In genomic region chr4:138186264-138186663, GRCh38 we compare ENCODE assay signal across 24 cellular contexts. TPM values are rescaled to one million over a fixed set of nuclear protein-coding genes. Genes with fewer than 3 reads are reported as not detected.
A peak's percentile ranks its signal among the peaks of the same experiment; 100 is the strongest.
DNase-seq lines count a peak whose midpoint lies in the region; ATAC-seq and TF ChIP-seq lines count a peak whose summit lies in the region.
"Had no signal": no experiment of that assay in that cellular context is flagged by ENCODE, and none has a peak within 500 bp of the region (broad histone marks: within the 10 kb centered on the region; RNA-seq: fewer than 3 reads in every experiment).

No MANE protein-coding gene starts in this region.

- TF ChIP-seq CTCF in WTC11 (IDR thresholded peaks at IDR 0.05) (no peak), neural progenitor cell (IDR thresholded peaks at IDR 0.05) (no peak)

- no peak for ATAC-seq in WTC11
- ATAC-seq in left ventricle myocardium superior, result peak; percentile 35
- ATAC-seq in HG03354 (IDR thresholded peaks at IDR 0.05; ENCODE audit: poor library complexity, severe bottlenecking, unreplicated experiment), result no peak
- ATAC-seq in GM21528 (IDR thresholded peaks at IDR 0.05; ENCODE audit: low FRiP score, unreplicated experiment), result no peak
- ATAC-seq: HCT116, left colon, T-helper 17 cell had no signal

- H3K9me3 ChIP-seq in neural progenitor cell (ENCODE audit: low read depth), result no peaks in the 10 kb centered on the region
- H3K9me3 ChIP-seq: adrenal gland, testis had no signal

- no peak overlapping the region for H3K4me3 ChIP-seq in neural progenitor cell
- H3K4me3 ChIP-seq: adrenal gland, testis had no signal

- intact Hi-C loops in left ventricle myocardium superior (cut with micrococcal nuclease), result loop anchor here (10.0 kb wide), 1 partner anchor 499 kb away; no protein-coding TSS in a partner anchor

- H3K4me2 ChIP-seq in neural progenitor cell, result no peak overlapping the region

- POLR2A ChIA-PET in HEK293T (lab: Yijun Ruan, JAX), result interaction anchor here (0.6 kb wide), 1 partner anchor 299 kb away, joined by 3 read pairs; no protein-coding TSS in a partner anchor
- POLR2A ChIA-PET in WTC11 (lab: Charles Lee), result no interaction called here

- H3K27ac Mint-ChIP-seq in WTC11, result 0 out of 2 replicates have a peak overlapping the region, but pooled peaks have one; percentile 41
- H3K27ac Mint-ChIP-seq in neural progenitor cell, result peak overlapping the region; percentile 21
- H3K27ac Mint-ChIP-seq: activated CD4-positive, alpha-beta memory T cell treated with anti-CD3 and anti-CD28 coated beads, Interleukin-2, amount 10 ng/mL, durations not matched to agents 7 days and 5 days; activated naive CD4-positive, alpha-beta T cell treated with anti-CD3 and anti-CD28 coated beads for 36 hours; IgD-negative memory B cell; T-helper 17 cell had no signal

- no peaks in the 10 kb centered on the region for H4K20me1 ChIP-seq in neural progenitor cell (ENCODE audit: low read depth)

- H3K9ac ChIP-seq in neural progenitor cell, result no peak overlapping the region

- H3F3A ChIP-seq in neural progenitor cell (ENCODE audit: low read depth), result no peaks in the 10 kb centered on the region

- H3K9me3 Mint-ChIP-seq in WTC11 (no peaks in the 10 kb centered on the region), neural progenitor cell (no peaks in the 10 kb centered on the region)
- H3K9me3 Mint-ChIP-seq: activated CD4-positive, alpha-beta memory T cell treated with anti-CD3 and anti-CD28 coated beads, Interleukin-2, amount 10 ng/mL, durations not matched to agents 7 days and 5 days; activated naive CD4-positive, alpha-beta T cell treated with anti-CD3 and anti-CD28 coated beads for 36 hours; IgD-negative memory B cell had no signal

- H2AFZ ChIP-seq in neural progenitor cell (replicated peaks), result no peak overlapping the region

- H3K4me1 Mint-ChIP-seq in WTC11 (peaks cover 32% of the 10 kb centered on the region), neural progenitor cell (peaks cover 38% of the 10 kb centered on the region)
- H3K4me1 Mint-ChIP-seq: activated CD4-positive, alpha-beta memory T cell treated with anti-CD3 and anti-CD28 coated beads, Interleukin-2, amount 10 ng/mL, durations not matched to agents 7 days and 5 days; T-helper 17 cell had no signal

- H3K27me3 ChIP-seq in neural progenitor cell, result no peaks in the 10 kb centered on the region
- H3K27me3 ChIP-seq: adrenal gland, brain microvascular endothelial cell, testis had no signal

- no peaks in the 10 kb centered on the region for H3K79me2 ChIP-seq in neural progenitor cell (ENCODE audit: low read depth)

- H3K4me3 Mint-ChIP-seq in WTC11 (no peak overlapping the region), neural progenitor cell (peak overlapping the region; percentile 4)
- H3K4me3 Mint-ChIP-seq: activated CD4-positive, alpha-beta memory T cell treated with anti-CD3 and anti-CD28 coated beads, Interleukin-2, amount 10 ng/mL, durations not matched to agents 7 days and 5 days; activated naive CD4-positive, alpha-beta T cell treated with anti-CD3 and anti-CD28 coated beads for 36 hours; IgD-negative memory B cell; T-helper 17 cell had no signal

- CTCF ChIA-PET in HEK293T (lab: Yijun Ruan, JAX), result interaction anchor here (0.9 kb wide), 1 partner anchor 10 kb away, joined by 3 read pairs; no protein-coding TSS in a partner anchor
- CTCF ChIA-PET in WTC11 (lab: Charles Lee), result interaction anchor here (1.0 to 1.5 kb wide), 2 partner anchors 309 to 336 kb away, joined by 3 to 4 read pairs; no protein-coding TSS in a partner anchor

- H3K27me3 Mint-ChIP-seq in WTC11 (ENCODE audit: low read depth) (no peaks in the 10 kb centered on the region), neural progenitor cell (ENCODE audit: insufficient read depth, low read depth) (peaks cover 2% of the 10 kb centered on the region)
- H3K27me3 Mint-ChIP-seq: activated CD4-positive, alpha-beta memory T cell treated with anti-CD3 and anti-CD28 coated beads, Interleukin-2, amount 10 ng/mL, durations not matched to agents 7 days and 5 days; T-helper 17 cell had no signal

- H3K36me3 Mint-ChIP-seq in WTC11 (no peaks in the 10 kb centered on the region), neural progenitor cell (peaks cover 3% of the 10 kb centered on the region)

- H3K27ac ChIP-seq in neural progenitor cell, result no peak overlapping the region
- H3K27ac ChIP-seq: adrenal gland, brain microvascular endothelial cell, C4-2B, epithelial cell of prostate, testis had no signal

- H3K36me3 ChIP-seq in neural progenitor cell, result no peaks in the 10 kb centered on the region
- H3K36me3 ChIP-seq: adrenal gland, brain microvascular endothelial cell had no signal

- H3K4me1 ChIP-seq in neural progenitor cell, result no peaks in the 10 kb centered on the region

- no peak for DNase-seq in HEK293T (ENCODE audit: extremely low spot score)
- DNase-seq in WTC11 (ENCODE audit: low spot score), result no peak
- no peak for DNase-seq in left ventricle myocardium superior
- DNase-seq in neural progenitor cell (ENCODE audit: low spot score), result no peak
- DNase-seq in dermis blood vessel endothelial cell, result no peak
- DNase-seq in NCI-H1694 (lab: John Stamatoyannopoulos, UW), result no peak
- DNase-seq: activated CD4-positive, alpha-beta memory T cell treated with anti-CD3 and anti-CD28 coated beads, Interleukin-2, amount 10 ng/mL, durations not matched to agents 7 days and 5 days; activated naive CD4-positive, alpha-beta T cell treated with anti-CD3 and anti-CD28 coated beads for 36 hours; adrenal gland; brain microvascular endothelial cell; COR-L47; hypothalamus; left colon; NK-92 treated with Interleukin-12 subunit alpha and Interleukin-12 subunit beta, amount 100 ng/mL, for 24 hours; occipital lobe; stimulated activated naive CD4-positive, alpha-beta T cell treated with Interleukin-2 at 50 U/mL for 16 hours; T-helper 17 cell; testis had no signal

TF ChIP-seq in HEK293T, 16 proteins besides CTCF, POLR2A, EP300 and RAD21:
- no peak for TF ChIP-seq ARNT (IDR thresholded peaks at IDR 0.05)
- no peak for TF ChIP-seq LEF1 (IDR thresholded peaks at IDR 0.05; ENCODE audit: borderline replicate concordance)
- TF ChIP-seq PKNOX1 (IDR thresholded peaks at IDR 0.05), result peak; percentile 19; the same call in 1 of the 2 replicates
- no peak for TF ChIP-seq ELF4 (IDR thresholded peaks at IDR 0.05)
- TF ChIP-seq FOXM1 (IDR thresholded peaks at IDR 0.05; ENCODE audit: borderline replicate concordance), result no peak

TF ChIP-seq in WTC11, 78 proteins besides CTCF, POLR2A, EP300 and RAD21:
- TF ChIP-seq NFATC4 (CRISPR knock-in tag; IDR thresholded peaks at IDR 0.05) (no peak), FOXJ3 (CRISPR knock-in tag; IDR thresholded peaks at IDR 0.05; ENCODE audit: borderline replicate concordance) (no peak), PRRX2 (CRISPR knock-in tag; IDR thresholded peaks at IDR 0.05) (no peak), ATF3 (CRISPR knock-in tag; conservative IDR thresholded peaks at IDR 0.05) (no peak), ZNF121 (CRISPR knock-in tag; IDR thresholded peaks at IDR 0.05) (no peak), GABPB1 (CRISPR knock-in tag; IDR thresholded peaks at IDR 0.05) (no peak)

RNA-seq across cellular contexts. Expression of gene SLC7A11, which starts 55.9 kb away (rescaled TPM):
- 4.8 to 10.1 TPM (median 5.0 TPM) in 3 replicates for total RNA-seq in WTC11 (2021)
- total RNA-seq in left ventricle myocardium superior, result 0.20 TPM
- total RNA-seq in neural progenitor cell (ENCODE audit: low replicate concordance), result 7.0 and 9.6 TPM in 2 replicates
- 16.5 and 46.1 TPM in 2 replicates for total RNA-seq in dermis blood vessel endothelial cell
